1 cellular context compared by ENCODE assay signal in genomic region chr19:38676023-38676877, GRCh38.
TF ChIP-seq lines count a peak whose summit lies in the region.

No MANE protein-coding gene starts in this region.

TF ChIP-seq in K562, 482 proteins besides CTCF, POLR2A, EP300 and RAD21 (continued from another document and continues in another):
- no peak for TF ChIP-seq GTF3C2 (IDR thresholded peaks at IDR 0.05; ENCODE audit: borderline replicate concordance, extremely low read depth, insufficient read length)
- TF ChIP-seq ATF3 (IDR thresholded peaks at IDR 0.05), result peak; percentile 94
- TF ChIP-seq ATF3 (CRISPR knock-in tag; conservative IDR thresholded peaks at IDR 0.05), result no peak
- TF ChIP-seq TOE1 (IDR thresholded peaks at IDR 0.05; ENCODE audit: borderline replicate concordance), result peak; percentile 70
- TF ChIP-seq TOE1 (CRISPR knock-in tag; IDR thresholded peaks at IDR 0.05; ENCODE audit: borderline replicate concordance, low read depth), result 0 out of 2 replicates have a peak, but pooled peaks have one; percentile 73
- TF ChIP-seq SMARCC2 (IDR thresholded peaks at IDR 0.05; ENCODE audit: low read depth), result peak; percentile 99
- peak in 1 of 2 experiments; percentile 91; a peak in 2 of 4 replicates for TF ChIP-seq ZMIZ1 (IDR thresholded peaks at IDR 0.05; ENCODE audit: low read depth in 2 of 2, low read length in 2 of 2)
- no peak for TF ChIP-seq TAF15 (IDR thresholded peaks at IDR 0.05; ENCODE audit: low read depth, low read length)
- TF ChIP-seq SRSF3 (IDR thresholded peaks at IDR 0.05; ENCODE audit: insufficient read depth, low read length), result no peak
- TF ChIP-seq CTBP1 (IDR thresholded peaks at IDR 0.05; ENCODE audit: borderline replicate concordance), result peak; percentile 98
- no peak for TF ChIP-seq TFAM (CRISPR knock-in tag; conservative IDR thresholded peaks at IDR 0.05)
- peak; percentile 45 for TF ChIP-seq TBP (optimal IDR thresholded peaks at IDR 0.05; ENCODE audit: low read depth, low read length)
- TF ChIP-seq MAFF (IDR thresholded peaks at IDR 0.05; ENCODE audit: low read length), result peak; percentile 59
- no peak for TF ChIP-seq ZNF347 (CRISPR knock-in tag; IDR thresholded peaks at IDR 0.05; ENCODE audit: low read depth)
- no peak for TF ChIP-seq FOXJ3 (CRISPR knock-in tag; IDR thresholded peaks at IDR 0.05)
- TF ChIP-seq ZNF121 (CRISPR knock-in tag; conservative IDR thresholded peaks at IDR 0.05), result no peak
- no peak for TF ChIP-seq CBX5 (IDR thresholded peaks at IDR 0.05; ENCODE audit: borderline replicate concordance, low read depth)
- no peak for TF ChIP-seq CLOCK (CRISPR knock-in tag; IDR thresholded peaks at IDR 0.05; ENCODE audit: borderline replicate concordance)
- 0 out of 2 replicates have a peak, but pooled peaks have one; percentile 72 for TF ChIP-seq ELF4 (CRISPR knock-in tag; IDR thresholded peaks at IDR 0.05)
- TF ChIP-seq SAFB (IDR thresholded peaks at IDR 0.05; ENCODE audit: borderline replicate concordance, low read depth, low read length), result no peak
- TF ChIP-seq ZNF384 (IDR thresholded peaks at IDR 0.05; ENCODE audit: low read depth, low read length), result no peak; the same call in 1 of the 2 replicates
- no peak for TF ChIP-seq HINFP (tag; conservative IDR thresholded peaks at IDR 0.05; ENCODE audit: low read depth)
- no peak for TF ChIP-seq USF1 (CRISPR knock-in tag; IDR thresholded peaks at IDR 0.05)
- TF ChIP-seq KLF13 (tag; IDR thresholded peaks at IDR 0.05; ENCODE audit: borderline replicate concordance, low read depth), result no peak
- peak in 1 of 2 experiments; percentile 90; a peak in 3 of 4 replicates for TF ChIP-seq UBTF (IDR thresholded peaks at IDR 0.05; ENCODE audit: borderline replicate concordance in 1 of 2, low read depth in 2 of 2, low read length in 2 of 2)
- TF ChIP-seq PKNOX1 (IDR thresholded peaks at IDR 0.05), result peak; percentile 4
- TF ChIP-seq SMAD2 (IDR thresholded peaks at IDR 0.05; ENCODE audit: low read depth, low read length), result no peak
- no peak for TF ChIP-seq TCF7 (IDR thresholded peaks at IDR 0.05; ENCODE audit: borderline replicate concordance)
- peak; percentile 69 for TF ChIP-seq BRD9 (IDR thresholded peaks at IDR 0.05; ENCODE audit: low read depth, partially characterized antibody)
- no peak for TF ChIP-seq MCM3 (IDR thresholded peaks at IDR 0.05)
- no peak for TF ChIP-seq STAG1 (CRISPR knock-in tag; IDR thresholded peaks at IDR 0.05; ENCODE audit: borderline replicate concordance)
- TF ChIP-seq SRF (CRISPR knock-in tag; IDR thresholded peaks at IDR 0.05), result no peak; a peak in 1 of 4 replicates
- 0 out of 2 replicates have a peak, but pooled peaks have one; percentile 9 for TF ChIP-seq ZNF76 (CRISPR knock-in tag; IDR thresholded peaks at IDR 0.05; ENCODE audit: borderline replicate concordance)
- TF ChIP-seq E2F6 (IDR thresholded peaks at IDR 0.05; ENCODE audit: borderline replicate concordance in 1 of 2, extremely low read depth in 1 of 2, insufficient read depth in 1 of 2, insufficient read length in 1 of 2, low read depth in 1 of 2, low read length in 1 of 2, poor library complexity in 1 of 2, severe bottlenecking in 1 of 2), result peak in 1 of 2 experiments; percentile 59
- peak; percentile 86 for TF ChIP-seq MTA1 (IDR thresholded peaks at IDR 0.05; ENCODE audit: borderline replicate concordance)
- TF ChIP-seq NR2F6 (CRISPR knock-in tag; IDR thresholded peaks at IDR 0.05), result no peak
- peak; percentile 9; the same call in 1 of the 2 replicates for TF ChIP-seq ZFX (CRISPR knock-in tag; IDR thresholded peaks at IDR 0.05)
- peak; percentile 77 for TF ChIP-seq CREM (IDR thresholded peaks at IDR 0.05; ENCODE audit: low read depth)
- TF ChIP-seq PATZ1 (CRISPR knock-in tag; IDR thresholded peaks at IDR 0.05; ENCODE audit: borderline replicate concordance), result no peak
- TF ChIP-seq RBM15 (IDR thresholded peaks at IDR 0.05; ENCODE audit: insufficient read depth, low read length), result no peak
